In the genomic region with DNA sequence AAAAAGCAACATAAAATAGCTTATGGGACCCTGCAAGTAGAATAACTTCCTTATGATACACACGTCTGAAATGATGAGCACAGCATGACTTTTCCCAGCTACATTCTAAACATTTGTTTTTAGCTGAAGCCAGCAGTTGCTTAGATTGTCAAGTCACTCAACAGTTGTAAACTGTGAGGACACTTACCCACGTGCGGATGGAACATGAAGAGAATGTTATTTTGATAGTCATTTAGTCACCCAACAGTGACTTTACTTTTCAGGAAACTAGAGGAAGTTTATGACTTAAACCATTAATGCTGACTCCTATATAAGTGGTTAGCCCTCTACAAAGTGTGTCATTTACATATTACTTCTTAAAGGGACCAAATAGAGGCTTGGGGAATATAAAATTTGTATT, we compare ENCODE assay signal across 20 cellular contexts. TPM values are rescaled to one million over a fixed set of nuclear protein-coding genes. Genes with fewer than 3 reads are reported as not detected.
DNase-seq lines count a peak whose midpoint lies in the region; ATAC-seq and TF ChIP-seq lines count a peak whose summit lies in the region.
"Had no signal": no experiment of that assay in that cellular context is flagged by ENCODE, and none has a peak within 500 bp of the region (broad histone marks: within the 10 kb centered on the region; RNA-seq: fewer than 3 reads in every experiment).

No MANE protein-coding gene starts in this region.

- H3K36me3 ChIP-seq in A673 (ENCODE audit: insufficient read depth, low read length, poor library complexity, severe bottlenecking) = no peaks in the 10 kb centered on the region
- peaks cover 0 to 12% (median 0%) of the 10 kb centered on the region in 3 experiments for H3K36me3 ChIP-seq in naive thymus-derived CD4-positive, alpha-beta T cell (ENCODE audit: control insufficient read depth in 2 of 3, insufficient read depth in 3 of 3, low read length in 3 of 3)
- no peaks in the 10 kb centered on the region for H3K36me3 ChIP-seq in upper lobe of left lung
- H3K36me3 ChIP-seq: tibial artery had no signal

- no peaks in the 10 kb centered on the region for H3K4me1 ChIP-seq in A673 (ENCODE audit: insufficient read depth, low read length, poor library complexity, severe bottlenecking)
- peaks cover 12 to 16% of the 10 kb centered on the region in 2 donors for H3K4me1 ChIP-seq in naive thymus-derived CD4-positive, alpha-beta T cell (ENCODE audit: control insufficient read depth in 2 of 2, insufficient read depth in 2 of 2, low read length in 2 of 2)
- peaks cover 4 to 29% (median 17%) of the 10 kb centered on the region in 4 donors for H3K4me1 ChIP-seq in upper lobe of left lung

- intact Hi-C loops in A673 (cut with micrococcal nuclease; ENCODE audit: unreplicated experiment) = no loop called here
- intact Hi-C loops in naive thymus-derived CD4-positive, alpha-beta T cell (cut with micrococcal nuclease) = no loop called here

- peaks cover 30% of the 10 kb centered on the region for H3K4me1 Mint-ChIP-seq in activated CD4-positive, alpha-beta memory T cell treated with anti-CD3 and anti-CD28 coated beads, Interleukin-2, amount 10 ng/mL, durations not matched to agents 7 days and 5 days
- H3K4me1 Mint-ChIP-seq in naive thymus-derived CD4-positive, alpha-beta T cell = peaks cover 19 to 55% (median 38%) of the 10 kb centered on the region in 7 donors

- POLR2A ChIA-PET in A673 (lab: Charles Lee; ENCODE audit: low non-redundant PET) = no interaction called here
- POLR2A ChIA-PET in activated CD4-positive, alpha-beta memory T cell treated with anti-CD3 and anti-CD28 coated beads, Interleukin-2, amount 10 ng/mL, durations not matched to agents 7 days and 5 days (lab: Charles Lee) = no interaction called here
- POLR2A ChIA-PET in naive thymus-derived CD4-positive, alpha-beta T cell (lab: Charles Lee) = no interaction called here

- H3K9me3 Mint-ChIP-seq in activated CD4-positive, alpha-beta memory T cell treated with anti-CD3 and anti-CD28 coated beads, Interleukin-2, amount 10 ng/mL, durations not matched to agents 7 days and 5 days = peaks cover 3% of the 10 kb centered on the region
- peaks cover 0 to 7% (median 0%) of the 10 kb centered on the region in 11 donors for H3K9me3 Mint-ChIP-seq in naive thymus-derived CD4-positive, alpha-beta T cell
- H3K9me3 Mint-ChIP-seq: activated T-helper 1 cell treated with anti-CD3 and anti-CD28 coated beads, Interleukin-12 subunit alpha, Interleukin-12 subunit beta, Interleukin-2, Interleukin-4 antibody, amounts not matched to agents 30 ng/mL and 10 ng/mL and 1 ng/mL, durations not matched to agents 14 hours and 24 hours and 36 hours; stimulated activated memory B cell treated with anti-CD40 and anti-IgM and Interleukin-4, amounts not matched to agents 10 μg/mL and 1 μg/mL and 100 μg/mL, for 72 hours had no signal

- CTCF ChIA-PET in A673 (lab: Charles Lee) = no interaction called here
- CTCF ChIA-PET in activated CD4-positive, alpha-beta memory T cell treated with anti-CD3 and anti-CD28 coated beads, Interleukin-2, amount 10 ng/mL, durations not matched to agents 7 days and 5 days (lab: Charles Lee) = no interaction called here
- CTCF ChIA-PET in naive thymus-derived CD4-positive, alpha-beta T cell (lab: Charles Lee) = interaction anchor here (1.9 kb wide), 1 partner anchor 11 kb away, joined by 8 read pairs; no protein-coding TSS in a partner anchor

- H3K9me3 ChIP-seq in A673 (ENCODE audit: low read depth, low read length, poor library complexity, severe bottlenecking) (no peaks in the 10 kb centered on the region), upper lobe of left lung (no peaks in the 10 kb centered on the region)
- no peaks in the 10 kb centered on the region for H3K9me3 ChIP-seq in naive thymus-derived CD4-positive, alpha-beta T cell (ENCODE audit: control insufficient read depth in 2 of 3, low read length in 3 of 3)
- H3K9me3 ChIP-seq: lower lobe of right lung, tibial artery had no signal

- no peaks in the 10 kb centered on the region for H3K27me3 ChIP-seq in A673 (replicated peaks; ENCODE audit: insufficient read depth, low read depth, low read length, poor library complexity)
- no peaks in the 10 kb centered on the region for H3K27me3 ChIP-seq in naive thymus-derived CD4-positive, alpha-beta T cell (ENCODE audit: control insufficient read depth in 2 of 2, insufficient read depth in 2 of 2, low read length in 2 of 2)
- H3K27me3 ChIP-seq in upper lobe of left lung = no peaks in the 10 kb centered on the region
- H3K27me3 ChIP-seq: tibial artery had no signal

- H3K36me3 Mint-ChIP-seq in activated CD4-positive, alpha-beta memory T cell treated with anti-CD3 and anti-CD28 coated beads, Interleukin-2, amount 10 ng/mL, durations not matched to agents 7 days and 5 days (ENCODE audit: low read depth) = peaks cover 52% of the 10 kb centered on the region
- peaks cover 16 to 39% (median 30%) of the 10 kb centered on the region in 5 donors for H3K36me3 Mint-ChIP-seq in naive thymus-derived CD4-positive, alpha-beta T cell
- H3K36me3 Mint-ChIP-seq: stimulated activated memory B cell treated with anti-CD40 and anti-IgM and Interleukin-4, amounts not matched to agents 10 μg/mL and 1 μg/mL and 100 μg/mL, for 72 hours had no signal

- no TSS peak for BruUV-seq in A673 (replicated peaks; lab: Mats Ljungman, UMichigan)

- no peak for TF ChIP-seq EP300 in upper lobe of left lung (IDR thresholded peaks at IDR 0.05)

- 33 to 49% methylated on average over 3 of the region's 3 CpGs for WGBS in upper lobe of left lung, 2 donors

- DNase-seq in A673 (ENCODE audit: low spot score) (peak; percentile 1), ELR (ENCODE audit: low read depth) (peak; percentile 77), SKM-1 treated with dmso at 0.1 percent for 144 hours (lab: John Stamatoyannopoulos, UW; ENCODE audit: unreplicated experiment) (no peak), upper lobe of left lung (no peak), NCI-H2227 treated with DMSO at 0.1 percent for 48 hours (lab: John Stamatoyannopoulos, UW) (no peak)
- DNase-seq in activated CD4-positive, alpha-beta memory T cell treated with anti-CD3 and anti-CD28 coated beads, Interleukin-2, amount 10 ng/mL, durations not matched to agents 7 days and 5 days = no peak
- no peak for DNase-seq in naive thymus-derived CD4-positive, alpha-beta T cell
- DNase-seq: activated CD8-positive, alpha-beta memory T cell treated with anti-CD3 and anti-CD28 coated beads for 24 hours; activated naive CD8-positive, alpha-beta T cell treated with anti-CD3 and anti-CD28 coated beads, Interleukin-2, amount 10 ng/mL, durations not matched to agents 7 days and 5 days; dermis blood vessel endothelial cell; Karpas-422; lower lobe of right lung; NCI-H526 treated with DMSO at 0.1 percent for 48 hours; posterior cingulate gyrus; SHP77 treated with DMSO at 0.1 percent for 48 hours; tibial artery had no signal

- no peak for TF ChIP-seq POLR2A in upper lobe of left lung (IDR thresholded peaks at IDR 0.05)

- no peaks in the 10 kb centered on the region for H3K27me3 Mint-ChIP-seq in activated CD4-positive, alpha-beta memory T cell treated with anti-CD3 and anti-CD28 coated beads, Interleukin-2, amount 10 ng/mL, durations not matched to agents 7 days and 5 days
- no peaks in the 10 kb centered on the region for H3K27me3 Mint-ChIP-seq in naive thymus-derived CD4-positive, alpha-beta T cell
- H3K27me3 Mint-ChIP-seq: activated naive CD8-positive, alpha-beta T cell treated with anti-CD3 and anti-CD28 coated beads, Interleukin-2, amount 10 ng/mL, durations not matched to agents 7 days and 5 days; stimulated activated memory B cell treated with anti-CD40 and anti-IgM and Interleukin-4, amounts not matched to agents 10 μg/mL and 1 μg/mL and 100 μg/mL, for 72 hours had no signal

- H3K27ac Mint-ChIP-seq in activated CD4-positive, alpha-beta memory T cell treated with anti-CD3 and anti-CD28 coated beads, Interleukin-2, amount 10 ng/mL, durations not matched to agents 7 days and 5 days = peak overlapping the region; percentile 16
- peak overlapping the region in 3 of 9 donors; percentile 29 to 82 (median 29) for H3K27ac Mint-ChIP-seq in naive thymus-derived CD4-positive, alpha-beta T cell
- H3K27ac Mint-ChIP-seq: activated naive CD8-positive, alpha-beta T cell treated with anti-CD3 and anti-CD28 coated beads, Interleukin-2, amount 10 ng/mL, durations not matched to agents 7 days and 5 days; activated T-helper 1 cell treated with anti-CD3 and anti-CD28 coated beads, Interleukin-12 subunit alpha, Interleukin-12 subunit beta, Interleukin-2, Interleukin-4 antibody, amounts not matched to agents 30 ng/mL and 10 ng/mL and 1 ng/mL, durations not matched to agents 14 hours and 24 hours and 36 hours; stimulated activated memory B cell treated with anti-CD40 and anti-IgM and Interleukin-4, amounts not matched to agents 10 μg/mL and 1 μg/mL and 100 μg/mL, for 72 hours had no signal

- TF ChIP-seq CTCF in A673 (conservative IDR thresholded peaks at IDR 0.05; ENCODE audit: low read depth, low read length) (no peak), upper lobe of left lung (IDR thresholded peaks at IDR 0.05) (no peak)

- H3K4me3 Mint-ChIP-seq in activated CD4-positive, alpha-beta memory T cell treated with anti-CD3 and anti-CD28 coated beads, Interleukin-2, amount 10 ng/mL, durations not matched to agents 7 days and 5 days = no peak overlapping the region
- H3K4me3 Mint-ChIP-seq in naive thymus-derived CD4-positive, alpha-beta T cell = peak overlapping the region in 3 of 10 donors; percentile 14 to 32 (median 19)
- H3K4me3 Mint-ChIP-seq: activated naive CD8-positive, alpha-beta T cell treated with anti-CD3 and anti-CD28 coated beads, Interleukin-2, amount 10 ng/mL, durations not matched to agents 7 days and 5 days; activated T-helper 1 cell treated with anti-CD3 and anti-CD28 coated beads, Interleukin-12 subunit alpha, Interleukin-12 subunit beta, Interleukin-2, Interleukin-4 antibody, amounts not matched to agents 30 ng/mL and 10 ng/mL and 1 ng/mL, durations not matched to agents 14 hours and 24 hours and 36 hours; stimulated activated memory B cell treated with anti-CD40 and anti-IgM and Interleukin-4, amounts not matched to agents 10 μg/mL and 1 μg/mL and 100 μg/mL, for 72 hours had no signal

- H3K4me3 ChIP-seq in A673 (ENCODE audit: low read depth, low read length, poor library complexity, severe bottlenecking) = no peak overlapping the region
- H3K4me3 ChIP-seq in naive thymus-derived CD4-positive, alpha-beta T cell (ENCODE audit: low read length) = no peak overlapping the region
- no peak overlapping the region for H3K4me3 ChIP-seq in upper lobe of left lung
- H3K4me3 ChIP-seq: lower lobe of right lung, tibial artery had no signal

- H3K27ac ChIP-seq in A673 (ENCODE audit: low read depth, low read length, poor library complexity, severe bottlenecking) (no peak overlapping the region), upper lobe of left lung (no peak overlapping the region)
- H3K27ac ChIP-seq in naive thymus-derived CD4-positive, alpha-beta T cell (ENCODE audit: low read depth, low read length) = no peak overlapping the region
- H3K27ac ChIP-seq: lower lobe of right lung had no signal

- peak; percentile 6 for ATAC-seq in naive thymus-derived CD4-positive, alpha-beta T cell
- ATAC-seq in upper lobe of left lung (ENCODE audit: low FRiP score in 2 of 2) (no peak), GM18519 (IDR thresholded peaks at IDR 0.05; ENCODE audit: low FRiP score, unreplicated experiment) (no peak)
- ATAC-seq: lower lobe of right lung; stimulated activated memory B cell treated with anti-CD40 and anti-IgM and Interleukin-4, amounts not matched to agents 10 μg/mL and 1 μg/mL and 100 μg/mL, for 72 hours had no signal

RNA-seq across cellular contexts. Expression of a gene that starts 3.0 kb away (rescaled TPM):
- 0.19 and 0.26 TPM in 2 replicates for total RNA-seq in A673 (2021)
- total RNA-seq in activated CD4-positive, alpha-beta memory T cell treated with anti-CD3 and anti-CD28 coated beads, Interleukin-2, amount 10 ng/mL, durations not matched to agents 7 days and 5 days = 10 to 100 TPM; 14.8 to 15.6 TPM
- 10 to 100 TPM in 4 of 5 experiments, 1 to 10 TPM in 1; 9.3 to 15.2 (median 13.6) TPM for total RNA-seq in naive thymus-derived CD4-positive, alpha-beta T cell
- 1 to 10 TPM; 7.6 to 7.9 TPM for polyA plus RNA-seq in naive thymus-derived CD4-positive, alpha-beta T cell
- 10 to 100 TPM in 2 of 6 donors, 1 to 10 TPM in 4; 2.7 to 17.7 (median 7.3) TPM for total RNA-seq in upper lobe of left lung

RNA-seq across cellular contexts. Expression of a gene that starts 49.3 kb away (rescaled TPM):
- total RNA-seq in A673 (2021) (not detected in 2 replicates), upper lobe of left lung (not detected)
- total RNA-seq in activated CD4-positive, alpha-beta memory T cell treated with anti-CD3 and anti-CD28 coated beads, Interleukin-2, amount 10 ng/mL, durations not matched to agents 7 days and 5 days = under 1 TPM; 0.35 to 0.68 TPM
- not detected for total RNA-seq in naive thymus-derived CD4-positive, alpha-beta T cell
- polyA plus RNA-seq in naive thymus-derived CD4-positive, alpha-beta T cell = not detected
- total RNA-seq: dermis blood vessel endothelial cell, epithelial cell of proximal tubule, lower lobe of right lung had no signal

Comparison
In these comparisons a context has a peak if more than half of its experiments do, and no peak if none do; other contexts are left out.
1. DNase-seq: peak in A673 (single experiment) and ELR (single experiment); none in activated CD4-positive, alpha-beta memory T cell treated with anti-CD3 and anti-CD28 coated beads, Interleukin-2, amount 10 ng/mL, durations not matched to agents 7 days and 5 days (single experiment), naive thymus-derived CD4-positive, alpha-beta T cell (0 of 9), SKM-1 treated with dmso at 0.1 percent for 144 hours (single experiment), upper lobe of left lung (0 of 2) and NCI-H2227 treated with DMSO at 0.1 percent for 48 hours (single experiment).